ENCODE assay signal across 8 cellular contexts in genomic region chr1:169106921-169107672, GRCh38. TPM values are rescaled to one million over a fixed set of nuclear protein-coding genes. Genes with fewer than 3 reads are reported as not detected.
DNase-seq lines count a peak whose midpoint lies in the region; ATAC-seq and TF ChIP-seq lines count a peak whose summit lies in the region.

No MANE protein-coding gene starts in this region.

- H3K4me1 ChIP-seq in DND-41 (ENCODE audit: insufficient read depth, low read length), result peaks cover 47% of the 10 kb centered on the region

- POLR2A ChIA-PET in T-cell (lab: Charles Lee), result interaction anchor here in 1 of 2 donors (0.6 kb wide), 1 partner anchor 716 kb away, joined by 4 read pairs; no protein-coding TSS in a partner anchor

- H3K4me2 ChIP-seq in DND-41 (ENCODE audit: insufficient read depth, low read length), result peak overlapping the region; percentile 84

- intact Hi-C loops in natural killer cell (cut with micrococcal nuclease), result loop anchor here (10.0 kb wide), 1 partner anchor 258 kb away; the partner anchor contains the start of genes BLZF1 and NME7

- H3K27me3 Mint-ChIP-seq in T-cell, result peaks cover 0 to 1% of the 10 kb centered on the region in 2 donors
- H3K27me3 Mint-ChIP-seq in natural killer cell (ENCODE audit: low read depth in 2 of 2), result peaks cover 0 to 7% of the 10 kb centered on the region in 2 donors

- CTCF ChIA-PET in T-cell (lab: Charles Lee), result interaction anchor here in 1 of 2 donors (0.8 kb wide), 1 partner anchor 572 kb away, joined by 3 read pairs; no protein-coding TSS in a partner anchor

- H3K4me1 Mint-ChIP-seq in T-cell (peaks cover 36 to 48% (median 39%) of the 10 kb centered on the region in 3 donors), natural killer cell (peaks cover 48 to 58% of the 10 kb centered on the region in 2 donors)

- peaks cover 1% of the 10 kb centered on the region for H3K36me3 Mint-ChIP-seq in T-cell
- no peaks in the 10 kb centered on the region for H3K36me3 Mint-ChIP-seq in natural killer cell

- no peaks in the 10 kb centered on the region for H3K36me3 ChIP-seq in DND-41 (ENCODE audit: insufficient read depth, low read length)

- no peaks in the 10 kb centered on the region for H4K20me1 ChIP-seq in DND-41 (ENCODE audit: insufficient read depth, low read length)

- H3K79me2 ChIP-seq in DND-41 (ENCODE audit: insufficient read depth, low read length), result peaks cover 15% of the 10 kb centered on the region

- H3K27ac ChIP-seq in DND-41 (ENCODE audit: low read length), result peak overlapping the region; percentile 73

- TF ChIP-seq CTCF in DND-41 (IDR thresholded peaks at IDR 0.05; ENCODE audit: borderline replicate concordance, extremely low read depth, low read length, poor library complexity, severe bottlenecking) (no peak), epithelial cell of proximal tubule (conservative IDR thresholded peaks at IDR 0.05; ENCODE audit: low read depth, low read length) (peak; percentile 3), natural killer cell (IDR thresholded peaks at IDR 0.05) (no peak)

- H3K9me3 Mint-ChIP-seq in T-cell (no peaks in the 10 kb centered on the region), natural killer cell (no peaks in the 10 kb centered on the region)

- H3K4me3 Mint-ChIP-seq in T-cell (peak overlapping the region; percentile 74 to 84 (median 83)), natural killer cell (peak overlapping the region; percentile 93)

- H3K27ac Mint-ChIP-seq in T-cell (peak overlapping the region in 1 of 2 donors; percentile 11), natural killer cell (peak overlapping the region; percentile 71 to 78)

- peak; percentile 30 for DNase-seq in DND-41
- peak in 2 of 34 experiments; percentile 10 to 12 for DNase-seq in T-cell
- DNase-seq in epithelial cell of proximal tubule (ENCODE audit: low read depth), result no peak
- no peak for DNase-seq in natural killer cell
- DNase-seq in GM03348 (ENCODE audit: low spot score), result no peak

- peak overlapping the region; percentile 79 for H3K9ac ChIP-seq in DND-41 (ENCODE audit: low read depth, low read length)

- peaks cover 27% of the 10 kb centered on the region for H3K27me3 ChIP-seq in DND-41 (ENCODE audit: insufficient read depth, low read length, poor library complexity)

- ATAC-seq in DND-41 (ENCODE audit: insufficient read depth, low read depth) (peak; percentile 8), HG02981 (IDR thresholded peaks at IDR 0.05; ENCODE audit: unreplicated experiment) (peak; percentile 0), T-cell (replicated peaks in 1 of 4) (peak in 1 of 4 experiments; percentile 1), natural killer cell (no peak), GM18511 (IDR thresholded peaks at IDR 0.05; ENCODE audit: unreplicated experiment) (no peak), HG02588 (IDR thresholded peaks at IDR 0.05; ENCODE audit: unreplicated experiment) (no peak)

- peak overlapping the region; percentile 62 to 76 for H3K4me3 ChIP-seq in DND-41 (ENCODE audit: low read depth in 1 of 2, low read length in 2 of 2)
- H3K4me3 ChIP-seq in epithelial cell of proximal tubule (ENCODE audit: low read depth, low read length), result peak overlapping the region; percentile 77

- H3K9me3 ChIP-seq in DND-41 (ENCODE audit: insufficient read depth, low read length, severe bottlenecking), result no peaks in the 10 kb centered on the region

- peak overlapping the region; percentile 81 for H2AFZ ChIP-seq in DND-41 (ENCODE audit: low read depth, low read length)

RNA-seq across cellular contexts. Expression of gene ATP1B1, which starts 0.6 kb away (rescaled TPM):
- total RNA-seq in T-cell (1 to 10 TPM; 2.5 to 6.1 (median 3.9) TPM), epithelial cell of proximal tubule (73.0 and 83.3 TPM in 2 replicates), natural killer cell (10 to 100 TPM in 1 of 3 donors, 1 to 10 TPM in 2; 3.4 to 10.4 (median 4.9) TPM)

Comparison
In these comparisons a context has a peak if more than half of its experiments do, and no peak if none do; other contexts are left out.
1. ATAC-seq: peak in DND-41 (single experiment) and HG02981 (single experiment); none in natural killer cell (0 of 3), GM18511 (single experiment) and HG02588 (single experiment).